Comparison of ENCODE assay signal across 8 cellular contexts in the genomic region with DNA sequence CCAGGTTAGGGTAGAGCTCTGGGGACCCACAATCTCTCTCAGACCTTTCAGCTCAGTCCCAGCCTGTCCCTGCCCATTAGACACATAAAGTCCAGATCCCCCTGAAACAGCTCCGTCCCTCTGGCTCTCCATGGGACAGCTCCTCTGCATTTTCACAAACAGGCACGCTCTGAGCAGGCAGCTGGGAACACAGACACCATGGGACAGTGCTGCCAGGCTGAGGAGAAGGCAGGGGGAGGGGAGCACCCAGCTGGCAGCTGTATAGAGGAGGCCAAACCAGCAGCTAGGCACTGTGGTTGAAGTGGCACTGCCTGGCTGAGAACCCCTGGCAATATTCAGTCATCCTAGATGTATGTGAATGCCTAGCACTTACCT. TPM values are rescaled to one million over a fixed set of nuclear protein-coding genes. Genes with fewer than 3 reads are reported as not detected.
DNase-seq lines count a peak whose midpoint lies in the region; ATAC-seq and TF ChIP-seq lines count a peak whose summit lies in the region.

No MANE protein-coding gene starts in this region.

- peaks cover 64% of the 10 kb centered on the region for H3K4me1 Mint-ChIP-seq in Calu3 (ENCODE audit: low read depth, unreplicated experiment)
- H3K4me1 Mint-ChIP-seq in endodermal cell: peaks cover 53% of the 10 kb centered on the region

- BruUV-seq in Calu3 (replicated peaks; lab: Mats Ljungman, UMichigan): no TSS peak

- H3K9me3 ChIP-seq in endodermal cell (ENCODE audit: control insufficient read depth, low read length) (no peaks in the 10 kb centered on the region), osteoblast (ENCODE audit: low read depth, low read length) (no peaks in the 10 kb centered on the region)

- H3K27ac ChIP-seq in endodermal cell (ENCODE audit: low read depth, low read length): no peak overlapping the region
- no peak overlapping the region for H3K27ac ChIP-seq in osteoblast (ENCODE audit: low read depth, low read length)

- WGBS in endodermal cell (ENCODE audit: insufficient coverage in 1 of 2, insufficient read length in 1 of 2), 2 experiments: 20 to 81% methylated on average over 1 to 2 of the region's 2 CpGs

- H3K4me1 ChIP-seq in endodermal cell (ENCODE audit: control insufficient read depth, insufficient read depth, low read length): peaks cover 27% of the 10 kb centered on the region
- peaks cover 31% of the 10 kb centered on the region for H3K4me1 ChIP-seq in osteoblast (ENCODE audit: insufficient read depth, low read length)

- H3K4me2 ChIP-seq in osteoblast (ENCODE audit: insufficient read depth, low read length): peak overlapping the region; percentile 95

- CTCF ChIA-PET in Calu3 (lab: Charles Lee): interaction anchor here (0.8 to 2.2 kb wide), 5 partner anchors 17 to 439 kb away, joined by 3 to 15 read pairs (median 6); partner anchors contain the start of gene PYCR2

- DNase-seq in Calu3 (no peak), NCI-H2196 (lab: John Stamatoyannopoulos, UW; ENCODE audit: unreplicated experiment) (peak; percentile 52), endodermal cell (no peak), osteoblast (ENCODE audit: insufficient read length, low spot score, missing footprints) (peak; percentile 68), OCI-M2 (lab: John Stamatoyannopoulos, UW; ENCODE audit: unreplicated experiment) (no peak), OCI-M1 (lab: John Stamatoyannopoulos, UW) (no peak), NOMO-1 (lab: John Stamatoyannopoulos, UW; ENCODE audit: unreplicated experiment in 2 of 2) (no peak)

- H3K9ac ChIP-seq in endodermal cell (ENCODE audit: extremely low read depth, low read length, poor library complexity, severe bottlenecking): peak overlapping the region; percentile 94

- ATAC-seq in HG03565 (IDR thresholded peaks at IDR 0.05; ENCODE audit: unreplicated experiment): no peak

- H3K9me3 Mint-ChIP-seq in Calu3 (ENCODE audit: low read depth, unreplicated experiment) (no peaks in the 10 kb centered on the region), endodermal cell (no peaks in the 10 kb centered on the region)

- intact Hi-C loops in Calu3 (cut with micrococcal nuclease; ENCODE audit: unreplicated experiment): no loop called here

- peaks cover 44% of the 10 kb centered on the region for H3K36me3 ChIP-seq in endodermal cell (ENCODE audit: control insufficient read depth, insufficient read depth, low read length)
- H3K36me3 ChIP-seq in osteoblast (ENCODE audit: insufficient read depth, low read length): peaks cover 11% of the 10 kb centered on the region

- no peak for TF ChIP-seq CTCF in Calu3 (IDR thresholded peaks at IDR 0.05; ENCODE audit: unreplicated experiment)
- no peak for TF ChIP-seq CTCF in endodermal cell (conservative IDR thresholded peaks at IDR 0.05)
- no peak for TF ChIP-seq CTCF in osteoblast (IDR thresholded peaks at IDR 0.05; ENCODE audit: extremely low read depth, low read depth, low read length)

- H3K4me3 ChIP-seq in endodermal cell (ENCODE audit: low read length) (peak overlapping the region; percentile 90), osteoblast (ENCODE audit: insufficient read depth, low read length) (no peak overlapping the region)

- H3K27me3 ChIP-seq in endodermal cell (ENCODE audit: control insufficient read depth, insufficient read depth, low read length, poor library complexity, severe bottlenecking) (no peaks in the 10 kb centered on the region), osteoblast (ENCODE audit: insufficient read depth, low read length) (no peaks in the 10 kb centered on the region)

- H3K27me3 Mint-ChIP-seq in Calu3 (ENCODE audit: unreplicated experiment) (no peaks in the 10 kb centered on the region), endodermal cell (ENCODE audit: insufficient read depth) (no peaks in the 10 kb centered on the region)

- peaks cover 50% of the 10 kb centered on the region for H3K79me2 ChIP-seq in osteoblast (ENCODE audit: insufficient read depth, low read length)

- H3K27ac Mint-ChIP-seq in Calu3 (ENCODE audit: unreplicated experiment) (peak overlapping the region; percentile 85), endodermal cell (peak overlapping the region; percentile 98)

- H3K4me3 Mint-ChIP-seq in Calu3 (ENCODE audit: low read depth, unreplicated experiment) (peak overlapping the region; percentile 67), endodermal cell (peak overlapping the region; percentile 87)

- H3K36me3 Mint-ChIP-seq in Calu3 (ENCODE audit: insufficient read depth, unreplicated experiment) (peaks cover 85% of the 10 kb centered on the region), endodermal cell (ENCODE audit: low read depth) (peaks cover 22% of the 10 kb centered on the region)

- H2AFZ ChIP-seq in osteoblast (ENCODE audit: low read length): no peak overlapping the region

- H4K20me1 ChIP-seq in osteoblast (ENCODE audit: insufficient read depth, low read length): peaks cover 31% of the 10 kb centered on the region

RNA-seq across cellular contexts. Expression of gene TMEM63A, which starts 2.0 kb away (rescaled TPM):
- total RNA-seq in Calu3 (2022) (253 and 303 TPM in 2 replicates), endodermal cell (100 to 1,000 TPM; 194 to 232 TPM), osteoblast (23.2 and 31.5 TPM in 2 replicates)
- 34.7 TPM for polyA plus RNA-seq in endodermal cell (2013, experiment 1 of 2)
- 38.8 TPM for polyA plus RNA-seq in endodermal cell (2013, experiment 2 of 2)

RNA-seq across cellular contexts. Expression of gene LEFTY1, which starts 8.7 kb away (rescaled TPM):
- 0.59 TPM in 1 of 2 replicates, not detected in the other for total RNA-seq in Calu3 (2022)
- total RNA-seq in endodermal cell: 100 to 1,000 TPM in 1 of 2 donors, 10 to 100 TPM in 1; 76.0 to 660 TPM
- polyA plus RNA-seq in endodermal cell (2013, experiment 1 of 2): 184 TPM
- 274 TPM for polyA plus RNA-seq in endodermal cell (2013, experiment 2 of 2)
- under 0.01 TPM in 1 of 2 replicates, not detected in the other for total RNA-seq in osteoblast

RNA-seq across cellular contexts. Expression of gene PYCR2, which starts 43.9 kb away (rescaled TPM):
- total RNA-seq in Calu3 (2022): 81.6 and 91.9 TPM in 2 replicates
- total RNA-seq in endodermal cell: 100 to 1,000 TPM in 1 of 2 donors, 10 to 100 TPM in 1; 94.5 to 101 TPM
- 74.6 TPM for polyA plus RNA-seq in endodermal cell (2013, experiment 1 of 2)
- polyA plus RNA-seq in endodermal cell (2013, experiment 2 of 2): 71.4 TPM
- 25.9 and 29.0 TPM in 2 replicates for total RNA-seq in osteoblast

Comparison
In these comparisons a context has a peak if more than half of its experiments do, and no peak if none do; other contexts are left out.
1. DNase-seq: peak in NCI-H2196 (single experiment) and osteoblast (single experiment); none in Calu3 (single experiment), endodermal cell (single experiment), OCI-M2 (single experiment), OCI-M1 (single experiment) and NOMO-1 (0 of 2).
2. RNA of gene LEFTY1, which starts 8.7 kb away (total RNA-seq): 76.0 to 660 TPM in endodermal cell; 0.59 TPM in Calu3 and under 0.01 TPM in osteoblast; every median in the first group is over 10 times any median in the second.